Comparison of ENCODE assay signal across 18 cellular contexts in the genomic region with DNA sequence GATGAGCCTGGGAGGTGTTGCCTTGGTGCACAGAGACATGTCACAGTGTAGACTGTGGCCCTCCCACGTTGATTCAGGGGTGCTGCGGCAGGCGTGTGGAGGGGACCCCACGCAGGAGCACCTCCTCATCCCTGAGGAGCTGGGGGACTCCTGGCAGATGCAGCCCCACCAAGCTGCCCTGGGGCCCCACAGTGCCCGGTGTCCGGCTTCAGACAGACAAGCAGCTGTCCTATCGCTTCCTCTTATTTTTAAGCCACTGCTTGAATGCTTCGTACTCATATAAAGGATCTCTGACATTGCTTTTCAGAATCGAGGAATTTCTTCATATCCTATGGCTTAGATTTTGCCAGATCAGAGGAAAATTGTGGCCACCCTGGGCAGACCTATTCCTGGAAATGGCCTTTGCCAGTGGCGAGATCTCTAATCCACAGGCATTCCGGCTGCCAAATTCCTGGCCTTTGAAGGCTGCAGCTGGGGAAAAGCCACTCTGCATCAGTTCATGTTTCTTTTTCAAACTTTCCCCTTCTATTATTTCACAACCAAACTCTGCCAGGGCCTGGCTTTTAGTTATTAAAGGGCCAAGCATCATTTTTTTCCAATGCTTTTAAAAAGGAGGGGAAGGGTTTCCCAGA.
A peak's percentile ranks its signal among the peaks of the same experiment; 100 is the strongest.
DNase-seq lines count a peak whose midpoint lies in the region; ATAC-seq and TF ChIP-seq lines count a peak whose summit lies in the region.
"Had no signal": no experiment of that assay in that cellular context is flagged by ENCODE, and none has a peak within 500 bp of the region (broad histone marks: within the 10 kb centered on the region; RNA-seq: fewer than 3 reads in every experiment).

No MANE protein-coding gene starts in this region.

- in situ Hi-C loops in transverse colon (cut with MboI; ENCODE audit: low pct_ligation_motif_present in 1 of 4, low pct_unique_long_range_greater_than_20kb in 1 of 4, low sequenced_read_pairs in 3 of 4): no loop called here

- H3K27me3 ChIP-seq in transverse colon: no peaks in the 10 kb centered on the region
- H3K27me3 ChIP-seq: BLaER1 treated with 17β-estradiol and CSF1 and Interleukin-3, amounts not matched to agents 10 nM and 100 nM; cardiac muscle cell; SJSA1; spleen had no signal

- no peak for ATAC-seq in HG03521 (IDR thresholded peaks at IDR 0.05; ENCODE audit: unreplicated experiment)
- ATAC-seq in HG02763 (IDR thresholded peaks at IDR 0.05; ENCODE audit: unreplicated experiment): no peak
- no peak for ATAC-seq in HG02759 (IDR thresholded peaks at IDR 0.05; ENCODE audit: unreplicated experiment)
- ATAC-seq: natural killer cell had no signal

- TF ChIP-seq EP300 in transverse colon (IDR thresholded peaks at IDR 0.05; ENCODE audit: low read depth): no peak

- no peaks in the 10 kb centered on the region for H3K36me3 ChIP-seq in transverse colon
- H3K36me3 ChIP-seq: BLaER1 treated with 17β-estradiol and CSF1 and Interleukin-3, amounts not matched to agents 10 nM and 100 nM; cardiac muscle cell; heart right ventricle; SJSA1; spleen had no signal

- H3K27ac ChIP-seq in transverse colon: peak overlapping the region; percentile 41 to 73 (median 62)
- H3K27ac ChIP-seq: BLaER1 treated with 17β-estradiol and CSF1 and Interleukin-3, amounts not matched to agents 10 nM and 100 nM; cardiac muscle cell; heart right ventricle; SJSA1 had no signal

- TF ChIP-seq CTCF in fibroblast of pulmonary artery (IDR thresholded peaks at IDR 0.05; ENCODE audit: low read length, missing control alignments) (no peak), transverse colon (IDR thresholded peaks at IDR 0.05) (no peak)

- DNase-seq in RPMI7951 (ENCODE audit: low read depth): peak; percentile 81
- DNase-seq in fibroblast of pulmonary artery (ENCODE audit: low read depth): peak; percentile 21
- DNase-seq in occipital lobe (lab: John Stamatoyannopoulos, UW): peak; percentile 3
- no peak for DNase-seq in transverse colon
- no peak for DNase-seq in stimulated activated CD4-positive, alpha-beta T cell treated with anti-CD3 and anti-CD28 coated beads, Interleukin-15, amount 100 ng/mL, for 24 hours
- DNase-seq: activated CD8-positive, alpha-beta memory T cell treated with anti-CD3 and anti-CD28 coated beads for 24 hours; endodermal cell; heart right ventricle; left colon; natural killer cell; NCI-H2081 treated with DMSO at 0.1 percent for 48 hours; spleen had no signal

- intact Hi-C loops in transverse colon (cut with DNase I; ENCODE audit: low total_unique reads): no loop called here

- TF ChIP-seq POLR2A in transverse colon (IDR thresholded peaks at IDR 0.05): no peak

- H3K4me3 ChIP-seq in fibroblast of pulmonary artery (replicated peaks; ENCODE audit: low read depth, low read length): no peak overlapping the region
- no peak overlapping the region for H3K4me3 ChIP-seq in transverse colon
- H3K4me3 ChIP-seq: BLaER1 treated with 17β-estradiol and CSF1 and Interleukin-3, amounts not matched to agents 10 nM and 100 nM; cardiac muscle cell; heart right ventricle; SJSA1; spleen had no signal

- H3K4me1 ChIP-seq in transverse colon: peaks cover 9 to 47% (median 34%) of the 10 kb centered on the region in 4 donors
- H3K4me1 ChIP-seq: SJSA1, spleen had no signal

- 36 to 55% methylated on average over 6 to 11 of the region's 11 CpGs for WGBS in transverse colon (ENCODE audit: low coverage in 1 of 2), 2 donors

- H3K9me3 ChIP-seq in transverse colon: no peaks in the 10 kb centered on the region
- H3K9me3 ChIP-seq: BLaER1 treated with 17β-estradiol and CSF1 and Interleukin-3, amounts not matched to agents 10 nM and 100 nM; heart right ventricle; SJSA1; spleen had no signal

Comparison
In these comparisons a context has a peak if more than half of its experiments do, and no peak if none do; other contexts are left out.
1. DNase-seq: peak in RPMI7951 (single experiment), fibroblast of pulmonary artery (single experiment) and occipital lobe (single experiment); none in transverse colon (single experiment) and stimulated activated CD4-positive, alpha-beta T cell treated with anti-CD3 and anti-CD28 coated beads, Interleukin-15, amount 100 ng/mL, for 24 hours (single experiment).